Comparison of ENCODE assay signal across 1 cellular context in genomic region chr5:27267209-27267824, GRCh38.
TF ChIP-seq lines count a peak whose summit lies in the region.

No MANE protein-coding gene starts in this region.

TF ChIP-seq in SK-N-SH treated with all-trans-retinoic acid at 6 μM for 48 hours, 23 proteins besides CTCF, POLR2A, EP300 and RAD21 (continued from another document):
- TF ChIP-seq ZFP3 (CRISPR knock-in tag; IDR thresholded peaks at IDR 0.05) (no peak), ZC3H10 (CRISPR knock-in tag; IDR thresholded peaks at IDR 0.05) (no peak)
